18 cellular contexts compared by ENCODE assay signal in the genomic region with DNA sequence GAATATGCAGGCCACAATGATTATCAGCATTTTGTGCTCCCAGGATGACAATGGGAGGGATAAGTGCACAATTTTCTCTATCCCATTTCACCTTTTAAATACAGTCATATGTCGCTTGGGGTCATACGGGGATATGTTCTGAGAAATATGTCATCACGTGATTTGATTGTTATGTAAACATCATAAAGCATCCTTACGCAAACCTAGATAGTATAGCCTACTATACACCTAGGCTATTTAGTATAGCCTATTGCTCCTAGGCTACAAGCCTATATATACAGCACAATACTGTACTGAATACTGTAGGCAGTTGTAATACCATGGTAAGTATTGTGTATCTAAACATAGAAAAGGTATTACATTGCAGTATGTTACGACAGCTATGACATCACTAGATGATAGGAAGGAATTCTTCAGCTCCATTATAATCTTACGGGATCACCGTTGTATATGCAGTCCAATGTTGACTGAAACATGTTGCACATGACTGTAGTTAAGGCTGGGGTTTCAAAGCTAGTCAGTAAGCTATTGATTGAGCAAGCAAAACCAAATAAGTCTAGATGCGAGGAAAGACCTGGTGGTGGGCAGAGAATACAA. TPM values are rescaled to one million over a fixed set of nuclear protein-coding genes. Genes with fewer than 3 reads are reported as not detected.
"Had no signal": no experiment of that assay in that cellular context is flagged by ENCODE, and none has a peak within 500 bp of the region (broad histone marks: within the 10 kb centered on the region; RNA-seq: fewer than 3 reads in every experiment).

No MANE protein-coding gene starts in this region.

- H3K36me3 ChIP-seq: uterus had no signal

- H3K4me3 ChIP-seq: breast epithelium, thyroid gland, uterus had no signal

- H3K27ac ChIP-seq: breast epithelium, neutrophil, parathyroid adenoma, thyroid gland, uterus had no signal

- H3K4me1 ChIP-seq: breast epithelium, parathyroid adenoma, thyroid gland, uterus had no signal

- ATAC-seq: activated naive CD4-positive, alpha-beta T cell treated with anti-CD3 and anti-CD28 coated beads, Interleukin-2, amount 50 U/mL, for 72 hours; effector memory CD8-positive, alpha-beta T cell; left lobe of liver; natural killer cell; stimulated activated memory B cell treated with anti-CD40 and anti-IgM and Interleukin-4, amounts not matched to agents 10 μg/mL and 1 μg/mL and 100 μg/mL, for 72 hours had no signal

- DNase-seq: activated CD4-positive, CD25-positive, alpha-beta regulatory T cell treated with anti-CD3 and anti-CD28 coated beads, Interleukin-2, amount 50 U/mL, for 72 hours; activated effector memory CD4-positive, alpha-beta T cell treated with Interleukin-2 at 50 U/mL for 16 hours; aorta; dermis blood vessel endothelial cell; effector memory CD8-positive, alpha-beta T cell; islet precursor cell; natural killer cell; thyroid gland; uterus had no signal

- H3K9me3 ChIP-seq: breast epithelium, neutrophil, thyroid gland, uterus had no signal

RNA-seq across cellular contexts. Expression of a gene that starts 38.4 kb away (rescaled TPM):
- total RNA-seq: activated CD8-positive, alpha-beta memory T cell treated with anti-CD3 and anti-CD28 coated beads for 36 hours; aorta; cerebellum; dermis blood vessel endothelial cell; lung microvascular endothelial cell; thyroid gland had no signal
